In the genomic region with DNA sequence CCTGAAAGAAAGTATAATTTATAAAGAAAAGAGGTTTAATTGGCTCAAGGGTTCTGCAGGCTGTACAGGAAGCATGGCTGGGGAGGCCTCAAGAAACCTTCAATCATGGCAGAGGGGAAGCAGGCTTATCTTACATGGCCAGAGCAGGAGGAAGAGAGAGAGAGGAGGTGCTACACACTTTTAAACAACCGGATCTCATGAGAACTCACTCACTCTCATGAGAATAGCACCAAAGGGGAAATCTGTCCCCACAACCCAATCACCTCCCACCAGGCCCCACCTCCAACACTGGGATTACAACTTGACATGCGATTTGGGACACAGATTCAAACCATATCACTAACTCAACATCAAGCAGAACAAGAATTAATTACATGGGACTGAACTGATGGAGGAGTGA, we compare ENCODE assay signal across 22 cellular contexts.
"Had no signal": no experiment of that assay in that cellular context is flagged by ENCODE, and none has a peak within 500 bp of the region (broad histone marks: within the 10 kb centered on the region; RNA-seq: fewer than 3 reads in every experiment).

No MANE protein-coding gene starts in this region.

- H3K27me3 ChIP-seq: gastrocnemius medialis, heart right ventricle, right lobe of liver, suprapubic skin, thyroid gland had no signal

- H3K27ac ChIP-seq: gastrocnemius medialis, heart right ventricle, neural progenitor cell, parathyroid adenoma, psoas muscle, right lobe of liver, suprapubic skin, thyroid gland had no signal

- H3K36me3 Mint-ChIP-seq: naive thymus-derived CD8-positive, alpha-beta T cell; neural progenitor cell; stimulated activated effector memory CD8-positive, alpha-beta T cell treated with anti-CD3 and anti-CD28 coated beads, Interleukin-12 subunit alpha, Interleukin-12 subunit beta, amount 100 ng/mL, for 72 hours; type B pancreatic cell had no signal

- H3K9ac ChIP-seq: neural progenitor cell, parathyroid adenoma had no signal

- DNase-seq: effector memory CD4-positive, alpha-beta T cell; gastrocnemius medialis; heart right ventricle; hypothalamus; islet precursor cell; mucosa of descending colon; naive thymus-derived CD8-positive, alpha-beta T cell; occipital lobe; psoas muscle; retina; right lobe of liver; stimulated activated CD4-positive, alpha-beta T cell treated with anti-CD3 and anti-CD28 coated beads, Interleukin-4, amount 100 ng/mL, for 1 hour; stimulated activated CD8-positive, alpha-beta memory T cell treated with anti-CD3 and anti-CD28 coated beads, Interleukin-4, amount 100 ng/mL, for 48 hours; stimulated activated naive CD8-positive, alpha-beta T cell treated with anti-CD3 and anti-CD28 coated beads, Interleukin-15, Interleukin-2, amounts not matched to agents 100 U/mL and 50 U/mL, for 24 hours; thyroid gland had no signal

- ATAC-seq: esophagus mucosa; gastrocnemius medialis; left lobe of liver; mucosa of descending colon; naive thymus-derived CD8-positive, alpha-beta T cell; psoas muscle; right lobe of liver; stimulated activated effector memory CD8-positive, alpha-beta T cell treated with anti-CD3 and anti-CD28 coated beads, Interleukin-12 subunit alpha, Interleukin-12 subunit beta, amount 100 ng/mL, for 72 hours; stimulated activated naive CD8-positive, alpha-beta T cell treated with anti-CD3 and anti-CD28 coated beads, Interleukin-15, Interleukin-2, amounts not matched to agents 100 U/mL and 50 U/mL, for 24 hours had no signal

- H3K36me3 ChIP-seq: gastrocnemius medialis, heart right ventricle, neural progenitor cell, right lobe of liver, suprapubic skin, thyroid gland had no signal

- H3K4me3 ChIP-seq: gastrocnemius medialis, heart right ventricle, mucosa of descending colon, neural progenitor cell, psoas muscle, right lobe of liver, suprapubic skin, thyroid gland had no signal

- H3K4me2 ChIP-seq: neural progenitor cell had no signal

- H2AFZ ChIP-seq: neural progenitor cell, parathyroid adenoma had no signal

- H3K9me3 Mint-ChIP-seq: stimulated activated effector memory CD8-positive, alpha-beta T cell treated with anti-CD3 and anti-CD28 coated beads, Interleukin-12 subunit alpha, Interleukin-12 subunit beta, amount 100 ng/mL, for 72 hours; type B pancreatic cell had no signal

- H3K27ac Mint-ChIP-seq: neural progenitor cell; stimulated activated effector memory CD8-positive, alpha-beta T cell treated with anti-CD3 and anti-CD28 coated beads, Interleukin-12 subunit alpha, Interleukin-12 subunit beta, amount 100 ng/mL, for 72 hours; type B pancreatic cell had no signal

- H3K79me2 ChIP-seq: parathyroid adenoma had no signal

- H3K9me3 ChIP-seq: gastrocnemius medialis, heart right ventricle, mucosa of descending colon, psoas muscle, right lobe of liver, suprapubic skin, thyroid gland had no signal

- H3K4me3 Mint-ChIP-seq: naive thymus-derived CD8-positive, alpha-beta T cell; neural progenitor cell; stimulated activated effector memory CD8-positive, alpha-beta T cell treated with anti-CD3 and anti-CD28 coated beads, Interleukin-12 subunit alpha, Interleukin-12 subunit beta, amount 100 ng/mL, for 72 hours; type B pancreatic cell had no signal

- H3K4me1 ChIP-seq: gastrocnemius medialis, neural progenitor cell, parathyroid adenoma, psoas muscle, thyroid gland had no signal
